9 cellular contexts compared by ENCODE assay signal in the genomic region with DNA sequence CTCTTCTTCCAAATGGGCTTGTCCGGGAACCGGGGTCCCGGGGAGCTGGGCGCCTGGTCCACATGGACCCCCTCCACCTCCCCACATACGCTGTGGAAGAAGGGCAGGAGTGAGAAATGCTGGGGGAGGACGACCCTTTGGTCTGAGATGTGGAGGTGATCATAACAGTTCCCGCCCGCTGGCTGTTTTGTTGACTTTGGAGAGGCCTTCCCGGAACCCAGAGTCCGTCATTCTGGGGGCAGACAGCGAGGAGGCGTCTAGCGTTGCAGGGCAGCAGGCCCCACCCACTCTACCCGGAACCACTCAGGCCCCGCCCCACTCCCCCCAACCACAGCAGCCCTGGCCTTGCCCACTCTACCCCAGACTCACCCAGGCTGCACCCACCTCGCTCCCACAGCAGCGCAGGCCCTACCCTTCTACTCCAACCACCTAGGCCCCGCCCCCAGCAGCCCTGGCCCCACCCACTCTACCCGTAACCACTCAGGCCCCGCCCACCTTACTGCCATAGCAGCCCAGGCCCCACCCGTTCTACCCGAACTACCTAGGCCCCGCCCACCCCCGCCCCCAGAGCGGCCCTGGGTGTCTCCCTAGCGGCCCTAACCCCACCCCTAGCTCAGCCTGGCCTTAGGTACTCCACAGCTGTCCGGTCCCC. TPM values are rescaled to one million over a fixed set of nuclear protein-coding genes. Genes with fewer than 3 reads are reported as not detected.
DNase-seq lines count a peak whose midpoint lies in the region; ATAC-seq and TF ChIP-seq lines count a peak whose summit lies in the region.
"Had no signal": no experiment of that assay in that cellular context is flagged by ENCODE, and none has a peak within 500 bp of the region (broad histone marks: within the 10 kb centered on the region; RNA-seq: fewer than 3 reads in every experiment).

No MANE protein-coding gene starts in this region.

- H3K9ac ChIP-seq in endodermal cell (ENCODE audit: extremely low read depth, low read length, poor library complexity, severe bottlenecking) = no peak overlapping the region

- intact Hi-C loops in ovary (cut with DNase I) = no loop called here

- ATAC-seq in RWPE2 (ENCODE audit: low read depth) (peak; percentile 67), HG02970 (IDR thresholded peaks at IDR 0.05; ENCODE audit: low FRiP score, unreplicated experiment) (no peak), HG03469 (IDR thresholded peaks at IDR 0.05; ENCODE audit: unreplicated experiment) (no peak)

- peaks cover 8% of the 10 kb centered on the region for H3K9me3 Mint-ChIP-seq in endodermal cell
- H3K9me3 Mint-ChIP-seq: central memory CD8-positive, alpha-beta T cell had no signal

- WGBS in endodermal cell (ENCODE audit: insufficient coverage in 1 of 2, insufficient read length in 1 of 2), 2 experiments = 91 to 100% methylated on average over 3 to 19 of the region's 27 CpGs
- WGBS in ovary, 3 donors = 39 to 43% (median 40%) methylated on average over 24 to 27 of the region's 27 CpGs

- TF ChIP-seq POLR2A in ovary (IDR thresholded peaks at IDR 0.05) = no peak

- H3K9me3 ChIP-seq in RWPE2 (ENCODE audit: severe bottlenecking) (no peaks in the 10 kb centered on the region), endodermal cell (ENCODE audit: control insufficient read depth, low read length) (no peaks in the 10 kb centered on the region), ovary (no peaks in the 10 kb centered on the region)

- no peaks in the 10 kb centered on the region for H3K4me1 ChIP-seq in RWPE2 (ENCODE audit: insufficient read depth, poor library complexity, severe bottlenecking)
- H3K4me1 ChIP-seq in endodermal cell (ENCODE audit: control insufficient read depth, insufficient read depth, low read length) = no peaks in the 10 kb centered on the region
- peaks cover 2% of the 10 kb centered on the region for H3K4me1 ChIP-seq in ovary (ENCODE audit: insufficient read depth)

- H3K27ac ChIP-seq in RWPE2 (ENCODE audit: poor library complexity, severe bottlenecking) = no peak overlapping the region
- H3K27ac ChIP-seq in endodermal cell (ENCODE audit: low read depth, low read length) = no peak overlapping the region
- H3K27ac ChIP-seq in ovary = peak overlapping the region in 1 of 2 donors; percentile 88

- TF ChIP-seq CTCF in RWPE2 (IDR thresholded peaks at IDR 0.05; ENCODE audit: poor library complexity, severe bottlenecking) (no peak), endodermal cell (conservative IDR thresholded peaks at IDR 0.05) (no peak), ovary (IDR thresholded peaks at IDR 0.05) (no peak)

- peaks cover 6% of the 10 kb centered on the region for H3K4me1 Mint-ChIP-seq in endodermal cell

- TF ChIP-seq EP300 in ovary (IDR thresholded peaks at IDR 0.05) = no peak

- no peak overlapping the region for H3K4me3 Mint-ChIP-seq in endodermal cell
- H3K4me3 Mint-ChIP-seq: central memory CD8-positive, alpha-beta T cell had no signal

- H3K36me3 Mint-ChIP-seq in endodermal cell (ENCODE audit: low read depth) = peaks cover 28% of the 10 kb centered on the region

- H3K27ac Mint-ChIP-seq in endodermal cell = no peak overlapping the region

- H3K27me3 ChIP-seq in RWPE2 (ENCODE audit: insufficient read depth, poor library complexity, severe bottlenecking) = no peaks in the 10 kb centered on the region
- H3K27me3 ChIP-seq in endodermal cell (ENCODE audit: control insufficient read depth, insufficient read depth, low read length, poor library complexity, severe bottlenecking) = no peaks in the 10 kb centered on the region
- H3K27me3 ChIP-seq in ovary = no peaks in the 10 kb centered on the region

- peak; percentile 59 for DNase-seq in DMS153 (lab: John Stamatoyannopoulos, UW)
- DNase-seq in RWPE2 (ENCODE audit: low spot score) = no peak
- peak; percentile 99 for DNase-seq in endodermal cell
- DNase-seq in ovary = peak; percentile 89 to 98 (median 95)
- DNase-seq in A172 (ENCODE audit: low spot score) = no peak
- no peak for DNase-seq in NCI-H345 (lab: John Stamatoyannopoulos, UW)

- no peak overlapping the region for H3K4me3 ChIP-seq in RWPE2 (ENCODE audit: severe bottlenecking)
- H3K4me3 ChIP-seq in endodermal cell (ENCODE audit: low read length) = no peak overlapping the region
- H3K4me3 ChIP-seq in ovary = peak overlapping the region; percentile 21

- H3K36me3 ChIP-seq in RWPE2 (ENCODE audit: low read depth) = peaks cover 4% of the 10 kb centered on the region; the same call in 1 of the 2 replicates
- peaks cover 14% of the 10 kb centered on the region for H3K36me3 ChIP-seq in endodermal cell (ENCODE audit: control insufficient read depth, insufficient read depth, low read length)
- no peaks in the 10 kb centered on the region for H3K36me3 ChIP-seq in ovary

- H3K27me3 Mint-ChIP-seq in endodermal cell (ENCODE audit: insufficient read depth) = no peaks in the 10 kb centered on the region
- H3K27me3 Mint-ChIP-seq: central memory CD8-positive, alpha-beta T cell had no signal

RNA-seq across cellular contexts. Expression of a gene that starts 7.1 kb away (rescaled TPM):
- total RNA-seq in endodermal cell (10 to 100 TPM; 61.4 to 67.2 TPM), ovary (10 to 100 TPM; 57.6 to 76.6 (median 61.0) TPM)
- polyA plus RNA-seq in endodermal cell (2013, experiment 1 of 2) = 36.8 TPM
- polyA plus RNA-seq in endodermal cell (2013, experiment 2 of 2) = 36.6 TPM
- polyA plus RNA-seq in ovary = 10 to 100 TPM; 34.0 to 69.9 TPM
- 57.8 and 62.3 TPM in 2 replicates for total RNA-seq in A172 (2014; rRNA removed; shearing (Covaris generic))

RNA-seq across cellular contexts. Expression of a gene that starts 9.2 kb away (rescaled TPM):
- total RNA-seq in endodermal cell (100 to 1,000 TPM; 111 to 116 TPM), ovary (100 to 1,000 TPM in 4 of 7 donors, 10 to 100 TPM in 3; 57.3 to 149 (median 120) TPM)
- polyA plus RNA-seq in endodermal cell (2013, experiment 1 of 2) = 61.0 TPM
- polyA plus RNA-seq in endodermal cell (2013, experiment 2 of 2) = 65.1 TPM
- 100 to 1,000 TPM in 1 of 2 donors, 10 to 100 TPM in 1; 98.7 to 106 TPM for polyA plus RNA-seq in ovary
- 56.2 and 58.3 TPM in 2 replicates for total RNA-seq in A172 (2014; rRNA removed; shearing (Covaris generic))

RNA-seq across cellular contexts. Expression of a gene that starts 9.8 kb away (rescaled TPM):
- total RNA-seq in endodermal cell (10 to 100 TPM; 13.7 to 23.5 TPM), ovary (1,000 to 10,000 TPM in 4 of 7 donors, 100 to 1,000 TPM in 3; 130 to 3,887 (median 1,173) TPM)
- polyA plus RNA-seq in endodermal cell (2013, experiment 1 of 2) = 1.6 TPM
- 1.8 TPM for polyA plus RNA-seq in endodermal cell (2013, experiment 2 of 2)
- polyA plus RNA-seq in ovary = 1,000 to 10,000 TPM in 1 of 2 donors, 100 to 1,000 TPM in 1; 430 to 1,351 TPM
- total RNA-seq in A172 (2014; rRNA removed; shearing (Covaris generic)) = 0.47 and 1.9 TPM in 2 replicates

RNA-seq across cellular contexts. Expression of a gene that starts 37.0 kb away (rescaled TPM):
- total RNA-seq in endodermal cell = 10 to 100 TPM; 10.7 to 16.4 TPM
- polyA plus RNA-seq in endodermal cell (2013, experiment 1 of 2) = 1.0 TPM
- polyA plus RNA-seq in endodermal cell (2013, experiment 2 of 2) = 1.1 TPM
- total RNA-seq in ovary = 10 to 100 TPM in 1 of 7 donors, 1 to 10 TPM in 4, under 1 TPM in 2; 0.18 to 18.3 (median 1.6) TPM
- polyA plus RNA-seq in ovary = under 1 TPM in 1 of 2 donors, not detected in 1; 0.25 TPM
- total RNA-seq in A172 (2014; rRNA removed; shearing (Covaris generic)) = not detected in 2 replicates

RNA-seq across cellular contexts. Expression of a gene that starts 42.2 kb away (rescaled TPM):
- total RNA-seq in endodermal cell (not detected), ovary (1 to 10 TPM in 5 of 7 donors, under 1 TPM in 2; 0.71 to 5.0 (median 2.0) TPM)
- not detected for polyA plus RNA-seq in endodermal cell (2013, experiment 1 of 2)
- not detected for polyA plus RNA-seq in endodermal cell (2013, experiment 2 of 2)
- polyA plus RNA-seq in ovary = 1 to 10 TPM; 1.1 to 3.6 TPM
- total RNA-seq in A172 (2014; rRNA removed; shearing (Covaris generic)) = 0.14 TPM in 1 of 2 replicates, not detected in the other

Comparison
In these comparisons a context has a peak if more than half of its experiments do, and no peak if none do; other contexts are left out.
1. DNase-seq: peak in DMS153 (single experiment), endodermal cell (single experiment) and ovary (5 of 5); none in RWPE2 (single experiment), A172 (single experiment) and NCI-H345 (single experiment).